17 cellular contexts compared by ENCODE assay signal in the genomic region with DNA sequence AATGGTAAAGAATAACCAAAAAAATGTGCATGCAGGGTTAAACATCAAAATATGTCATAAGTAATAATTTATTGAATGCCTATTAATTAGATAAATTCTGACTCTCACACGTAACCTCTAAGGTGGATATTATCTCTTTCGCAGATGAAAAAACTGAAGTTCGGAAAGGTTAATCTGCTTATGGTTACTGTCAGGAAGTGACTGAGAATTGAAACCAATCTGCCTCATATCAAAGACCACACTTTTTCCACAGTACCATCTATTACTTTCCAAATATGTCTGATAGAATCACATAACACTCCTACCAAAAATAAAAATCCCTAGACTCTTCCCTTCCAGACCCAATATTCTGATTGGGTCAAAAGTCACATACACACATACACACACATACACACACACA. TPM values are rescaled to one million over a fixed set of nuclear protein-coding genes. Genes with fewer than 3 reads are reported as not detected.
A peak's percentile ranks its signal among the peaks of the same experiment; 100 is the strongest.
DNase-seq lines count a peak whose midpoint lies in the region; ATAC-seq and TF ChIP-seq lines count a peak whose summit lies in the region.
"Had no signal": no experiment of that assay in that cellular context is flagged by ENCODE, and none has a peak within 500 bp of the region (broad histone marks: within the 10 kb centered on the region; RNA-seq: fewer than 3 reads in every experiment).

No MANE protein-coding gene starts in this region.

- peaks cover 15% of the 10 kb centered on the region for H3K36me3 Mint-ChIP-seq in activated B cell treated with CpG ODN at 0.5 μM for 24 hours (ENCODE audit: low read depth)
- H3K36me3 Mint-ChIP-seq in naive thymus-derived CD8-positive, alpha-beta T cell, result peaks cover 0 to 16% (median under 1%) of the 10 kb centered on the region in 3 donors
- H3K36me3 Mint-ChIP-seq: type B pancreatic cell had no signal

- TF ChIP-seq CTCF in activated B cell treated with CpG ODN at 0.5 μM for 24 hours (IDR thresholded peaks at IDR 0.05), result no peak

- no peak overlapping the region for H3K27ac Mint-ChIP-seq in activated B cell treated with CpG ODN at 0.5 μM for 24 hours
- H3K27ac Mint-ChIP-seq in naive thymus-derived CD8-positive, alpha-beta T cell, result peak overlapping the region; percentile 36 to 87 (median 64)
- H3K27ac Mint-ChIP-seq: type B pancreatic cell had no signal

- CTCF ChIA-PET in activated B cell treated with CpG ODN at 0.5 μM for 24 hours (lab: Charles Lee), result interaction anchor here (0.6 to 1.1 kb wide), 2 partner anchors 176 to 862 kb away, joined by 3 read pairs; no protein-coding TSS in a partner anchor

- DNase-seq in activated CD4-positive, CD25-positive, alpha-beta regulatory T cell treated with anti-CD3 and anti-CD28 coated beads, Interleukin-2, amount 50 U/mL, for 72 hours, result no peak
- DNase-seq in activated B cell treated with CpG ODN at 0.5 μM for 24 hours, result no peak
- peak in 2 of 10 donors; percentile 34 to 36 for DNase-seq in naive thymus-derived CD8-positive, alpha-beta T cell
- DNase-seq in HT-29 (ENCODE audit: low spot score), result no peak
- DNase-seq in DMS53 (lab: John Stamatoyannopoulos, UW), result no peak
- DNase-seq: DMS 273 treated with DMSO at 0.1 percent for 48 hours, foreskin fibroblast, kidney glomerular epithelial cell, NCI-H1092, NCI-H526 treated with DMSO at 0.1 percent for 48 hours, WERI-Rb-1 had no signal

- no peaks in the 10 kb centered on the region for H3K27me3 Mint-ChIP-seq in activated B cell treated with CpG ODN at 0.5 μM for 24 hours
- H3K27me3 Mint-ChIP-seq in naive thymus-derived CD8-positive, alpha-beta T cell, result no peaks in the 10 kb centered on the region
- H3K27me3 Mint-ChIP-seq: type B pancreatic cell had no signal

- H3K9me3 Mint-ChIP-seq in activated B cell treated with CpG ODN at 0.5 μM for 24 hours, result no peaks in the 10 kb centered on the region
- no peaks in the 10 kb centered on the region for H3K9me3 Mint-ChIP-seq in naive thymus-derived CD8-positive, alpha-beta T cell
- H3K9me3 Mint-ChIP-seq: neural crest cell, type B pancreatic cell had no signal

- H3K4me3 Mint-ChIP-seq in activated B cell treated with CpG ODN at 0.5 μM for 24 hours, result peak overlapping the region; percentile 35
- H3K4me3 Mint-ChIP-seq in naive thymus-derived CD8-positive, alpha-beta T cell, result peak overlapping the region; percentile 51 to 84 (median 74)
- H3K4me3 Mint-ChIP-seq: neural crest cell, type B pancreatic cell had no signal

- peaks cover 71% of the 10 kb centered on the region for H3K4me1 Mint-ChIP-seq in activated B cell treated with CpG ODN at 0.5 μM for 24 hours
- peaks cover 40 to 86% (median 76%) of the 10 kb centered on the region in 4 donors for H3K4me1 Mint-ChIP-seq in naive thymus-derived CD8-positive, alpha-beta T cell

- peak; percentile 74 to 80 for ATAC-seq in activated CD4-positive, CD25-positive, alpha-beta regulatory T cell treated with anti-CD3 and anti-CD28 coated beads, Interleukin-2, amount 50 U/mL, for 24 hours
- peak; percentile 54 for ATAC-seq in GM21786 (IDR thresholded peaks at IDR 0.05; ENCODE audit: unreplicated experiment)
- ATAC-seq in activated B cell treated with CpG ODN at 0.5 μM for 24 hours (ENCODE audit: low read depth), result peak; percentile 61
- peak; percentile 51 to 52 for ATAC-seq in naive thymus-derived CD8-positive, alpha-beta T cell
- no peak for ATAC-seq in HG03342 (IDR thresholded peaks at IDR 0.05; ENCODE audit: unreplicated experiment)

- intact Hi-C loops in activated B cell treated with CpG ODN at 0.5 μM for 24 hours (cut with micrococcal nuclease), result no loop called here

- POLR2A ChIA-PET in activated B cell treated with CpG ODN at 0.5 μM for 24 hours (lab: Charles Lee), result no interaction called here
- POLR2A ChIA-PET in naive thymus-derived CD8-positive, alpha-beta T cell (lab: Charles Lee), result no interaction called here

RNA-seq across cellular contexts. Expression of gene CHIC2, which starts 6.2 kb away (rescaled TPM):
- 17.5 and 21.6 TPM in 2 replicates for total RNA-seq in activated B cell treated with CpG ODN at 0.5 μM for 24 hours
- total RNA-seq in naive thymus-derived CD8-positive, alpha-beta T cell, result 10 to 100 TPM; 49.4 to 49.5 TPM
- 10 to 100 TPM; 51.7 to 70.5 (median 53.7) TPM for polyA plus RNA-seq in naive thymus-derived CD8-positive, alpha-beta T cell
- total RNA-seq in HT-29 (2014; rRNA removed; shearing (Covaris generic)), result 15.2 and 15.5 TPM in 2 replicates

RNA-seq across cellular contexts. Expression of gene GSX2, which starts 41.8 kb away (rescaled TPM):
- total RNA-seq in activated B cell treated with CpG ODN at 0.5 μM for 24 hours, result not detected in 2 replicates
- total RNA-seq in naive thymus-derived CD8-positive, alpha-beta T cell, result not detected
- not detected for polyA plus RNA-seq in naive thymus-derived CD8-positive, alpha-beta T cell
- total RNA-seq in HT-29 (2014; rRNA removed; shearing (Covaris generic)), result not detected in 2 replicates
- total RNA-seq: A172, neural crest cell had no signal
